Comparison of ENCODE assay signal across 9 cellular contexts in the genomic region with DNA sequence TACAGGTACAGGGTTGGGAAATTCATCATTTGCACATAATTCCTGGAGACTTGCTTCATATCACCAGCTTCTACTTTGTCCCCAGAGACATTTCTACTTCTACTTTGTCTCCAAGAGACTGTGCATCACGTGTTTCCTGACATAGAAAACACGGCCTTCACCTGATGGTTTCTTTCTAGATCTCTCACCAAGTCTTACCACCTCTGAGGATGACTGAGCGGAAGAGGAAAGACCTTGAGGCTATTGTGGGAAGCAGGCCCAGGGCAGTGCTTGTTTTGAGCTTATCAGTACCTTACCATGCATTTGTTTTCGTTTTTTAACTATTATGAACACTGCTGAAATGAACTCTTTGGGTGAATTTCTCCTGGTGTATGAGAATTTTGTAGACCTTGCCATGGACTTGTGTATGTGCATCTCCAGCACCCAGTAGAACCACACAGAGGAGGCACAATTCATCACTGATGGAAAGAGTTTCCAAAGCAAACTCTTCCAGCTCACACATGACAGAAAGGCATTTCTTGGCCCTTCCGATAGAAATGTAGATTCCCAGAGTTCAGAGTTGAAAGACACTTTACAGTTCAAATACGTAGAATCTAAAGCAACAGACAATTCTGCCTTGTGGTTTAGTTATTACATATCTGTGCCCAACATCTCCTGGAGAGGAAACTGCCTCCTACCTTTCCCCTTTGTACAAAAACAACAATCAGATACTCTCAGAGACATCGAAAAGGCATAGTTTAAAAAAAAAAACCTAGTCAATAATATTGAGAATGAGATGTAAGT.
A peak's percentile ranks its signal among the peaks of the same experiment; 100 is the strongest.
DNase-seq lines count a peak whose midpoint lies in the region; ATAC-seq, FAIRE-seq and TF ChIP-seq lines count a peak whose summit lies in the region.
"Had no signal": no experiment of that assay in that cellular context is flagged by ENCODE, and none has a peak within 500 bp of the region (broad histone marks: within the 10 kb centered on the region; RNA-seq: fewer than 3 reads in every experiment).

No MANE protein-coding gene starts in this region.

- no peak for FAIRE-seq in GM12878 (lab: Jason Lieb, UNC)

- TF ChIP-seq CTCF in GM12878 (IDR thresholded peaks at IDR 0.05 in 2 of 3, conservative IDR thresholded peaks at IDR 0.05 in 1 of 3; ENCODE audit: control insufficient read depth in 2 of 3, extremely low read depth in 1 of 3, insufficient read depth in 1 of 3, low read depth in 3 of 3, low read length in 3 of 3) (no peak), WTC11 (IDR thresholded peaks at IDR 0.05) (no peak)

- no peaks in the 10 kb centered on the region for H3K36me3 ChIP-seq in GM12878 (ENCODE audit: control insufficient read depth in 2 of 2, insufficient read depth in 2 of 2, low read length in 1 of 2)
- H3K36me3 ChIP-seq: thoracic aorta had no signal

- BruUV-seq in GM12878 (replicated peaks; lab: Mats Ljungman, UMichigan), result no TSS peak

- H3K27me3 ChIP-seq in GM12878 (replicated peaks in 1 of 2; ENCODE audit: control insufficient read depth in 2 of 2, insufficient read depth in 2 of 2, low read length in 1 of 2), result no peaks in the 10 kb centered on the region; a peak in 1 of 4 replicates

- POLR2A ChIA-PET in GM12878 (lab: Charles Lee) (no interaction called here), WTC11 (lab: Charles Lee) (no interaction called here)

- H3K4me3 Mint-ChIP-seq in T-helper 2 cell treated with Interferon-gamma antibody and Interleukin-4, amounts not matched to agents 5 μg/mL and 100 μg/mL, for 36 hours, result peak overlapping the region; percentile 76
- H3K4me3 Mint-ChIP-seq in WTC11, result no peak overlapping the region

- no peak for TF ChIP-seq RAD21 in GM12878 (IDR thresholded peaks at IDR 0.05; ENCODE audit: insufficient read depth, low read depth, low read length)

- H3K4me1 Mint-ChIP-seq in T-helper 2 cell treated with Interferon-gamma antibody and Interleukin-4, amounts not matched to agents 5 μg/mL and 100 μg/mL, for 36 hours (ENCODE audit: low read depth), result peaks cover 71% of the 10 kb centered on the region
- peaks cover 6% of the 10 kb centered on the region for H3K4me1 Mint-ChIP-seq in WTC11

- H3K9ac ChIP-seq in GM12878 (ENCODE audit: control insufficient read depth, insufficient read depth, low read length), result no peak overlapping the region

- H3K27me3 Mint-ChIP-seq in T-helper 2 cell treated with Interferon-gamma antibody and Interleukin-4, amounts not matched to agents 5 μg/mL and 100 μg/mL, for 36 hours (ENCODE audit: low read depth), result no peaks in the 10 kb centered on the region
- H3K27me3 Mint-ChIP-seq in WTC11 (ENCODE audit: low read depth), result no peaks in the 10 kb centered on the region; the same call in 1 of the 2 replicates

- H3K4me1 ChIP-seq in GM12878 (ENCODE audit: control insufficient read depth, insufficient read depth, low read length), result peaks cover 3% of the 10 kb centered on the region; the same call in 1 of the 2 replicates

- H3K79me2 ChIP-seq in GM12878 (ENCODE audit: control insufficient read depth, insufficient read depth, low read length), result no peaks in the 10 kb centered on the region

- H3K4me2 ChIP-seq in GM12878 (ENCODE audit: control insufficient read depth, insufficient read depth), result no peak overlapping the region

- intact Hi-C loops in GM12878 (cut with micrococcal nuclease; ENCODE audit: unreplicated experiment), result no loop called here

- peak overlapping the region; percentile 95 for H3K27ac Mint-ChIP-seq in T-helper 2 cell treated with Interferon-gamma antibody and Interleukin-4, amounts not matched to agents 5 μg/mL and 100 μg/mL, for 36 hours
- no peak overlapping the region for H3K27ac Mint-ChIP-seq in WTC11

- H3K36me3 Mint-ChIP-seq in T-helper 2 cell treated with Interferon-gamma antibody and Interleukin-4, amounts not matched to agents 5 μg/mL and 100 μg/mL, for 36 hours (ENCODE audit: low read depth), result peaks cover 42% of the 10 kb centered on the region
- no peaks in the 10 kb centered on the region for H3K36me3 Mint-ChIP-seq in WTC11

- no peak for TF ChIP-seq POLR2A in GM12878 (IDR thresholded peaks at IDR 0.05; ENCODE audit: low read depth, low read length)

- no peaks in the 10 kb centered on the region for H4K20me1 ChIP-seq in GM12878 (ENCODE audit: control insufficient read depth, insufficient read depth)

- SMC1A ChIA-PET in GM12878 (lab: Charles Lee; ENCODE audit: uncharacterized antibody, unreplicated experiment), result interaction anchor here (1.2 kb wide), 1 partner anchor 23 kb away, joined by 3 read pairs; no protein-coding TSS in a partner anchor

- H3K9me3 Mint-ChIP-seq in T-helper 2 cell treated with Interferon-gamma antibody and Interleukin-4, amounts not matched to agents 5 μg/mL and 100 μg/mL, for 36 hours, result peaks cover 43% of the 10 kb centered on the region
- H3K9me3 Mint-ChIP-seq in WTC11, result peaks cover 4% of the 10 kb centered on the region

- WGBS in GM12878 (ENCODE audit: insufficient coverage, insufficient replicate concordance, low lambda C conversion rate, missing lambda C conversion rate), result 33% methylated on average over 7 of the region's 7 CpGs

- CTCF ChIA-PET in GM12878 (lab: Yijun Ruan, JAX), result interaction anchor here (1.0 to 3.1 kb wide), 2 partner anchors 23 to 113 kb away, joined by 3 to 13 read pairs; no protein-coding TSS in a partner anchor
- CTCF ChIA-PET in WTC11 (lab: Charles Lee), result interaction anchor here (0.8 to 1.4 kb wide), 4 partner anchors 14 to 23 kb away, joined by 3 to 4 read pairs (median 3); no protein-coding TSS in a partner anchor

- in situ Hi-C loops in GM12878 (cut with MboI), result no loop called here

- no peak overlapping the region for H3K4me3 ChIP-seq in GM12878
- H3K4me3 ChIP-seq: thoracic aorta had no signal

- peak; percentile 55 for ATAC-seq in GM21576 (IDR thresholded peaks at IDR 0.05; ENCODE audit: unreplicated experiment)
- ATAC-seq in GM12878, result no peak
- ATAC-seq in WTC11, result no peak
- no peak for ATAC-seq in HG03095 (IDR thresholded peaks at IDR 0.05; ENCODE audit: unreplicated experiment)

- no peaks in the 10 kb centered on the region; the same call in 2 of the 3 replicates for H3K9me3 ChIP-seq in GM12878 (replicated peaks; ENCODE audit: control insufficient read depth, insufficient read depth, low read length)
- H3K9me3 ChIP-seq: thoracic aorta had no signal

- H3K27ac ChIP-seq in GM12878 (ENCODE audit: control insufficient read depth, insufficient read depth), result no peak overlapping the region
- H3K27ac ChIP-seq: thoracic aorta had no signal

- RAD21 ChIA-PET in GM12878 (lab: Charles Lee; ENCODE audit: unreplicated experiment), result interaction anchor here (0.7 to 1.4 kb wide), 2 partner anchors 432 to 683 kb away, joined by 3 read pairs; no protein-coding TSS in a partner anchor

- peak; percentile 79 for DNase-seq in T-helper 2 cell treated with Interferon-gamma antibody and Interleukin-4, amounts not matched to agents 5 μg/mL and 100 μg/mL, for 36 hours (ENCODE audit: low spot score)
- DNase-seq in GM12878 (ENCODE audit: low read depth, low spot score) (peak; percentile 23), WTC11 (ENCODE audit: low spot score) (no peak), DMS114 treated with DMSO at 0.1 percent for 48 hours (lab: John Stamatoyannopoulos, UW; ENCODE audit: unreplicated experiment) (no peak), C1 segment of cervical spinal cord (lab: John Stamatoyannopoulos, UW) (no peak)
- peak; percentile 54 for DNase-seq in stimulated activated naive CD4-positive, alpha-beta T cell treated with Interleukin-2 at 50 U/mL for 16 hours (lab: John Stamatoyannopoulos, UW)

- no peak for TF ChIP-seq EP300 in GM12878 (IDR thresholded peaks at IDR 0.05; ENCODE audit: borderline replicate concordance in 1 of 2, control insufficient read depth in 1 of 2, low read depth in 2 of 2, low read length in 2 of 2)

- no peak overlapping the region for H2AFZ ChIP-seq in GM12878 (ENCODE audit: control insufficient read depth, low read depth, low read length)

TF ChIP-seq in GM12878, 131 proteins besides CTCF, POLR2A, EP300 and RAD21:
- TF ChIP-seq RAD51 (IDR thresholded peaks at IDR 0.05) (no peak), HDGF (IDR thresholded peaks at IDR 0.05) (no peak), NBN (IDR thresholded peaks at IDR 0.05) (no peak), BCL11A (IDR thresholded peaks at IDR 0.05; ENCODE audit: low read depth, low read length) (no peak)
- TF ChIP-seq, protein P1, sequence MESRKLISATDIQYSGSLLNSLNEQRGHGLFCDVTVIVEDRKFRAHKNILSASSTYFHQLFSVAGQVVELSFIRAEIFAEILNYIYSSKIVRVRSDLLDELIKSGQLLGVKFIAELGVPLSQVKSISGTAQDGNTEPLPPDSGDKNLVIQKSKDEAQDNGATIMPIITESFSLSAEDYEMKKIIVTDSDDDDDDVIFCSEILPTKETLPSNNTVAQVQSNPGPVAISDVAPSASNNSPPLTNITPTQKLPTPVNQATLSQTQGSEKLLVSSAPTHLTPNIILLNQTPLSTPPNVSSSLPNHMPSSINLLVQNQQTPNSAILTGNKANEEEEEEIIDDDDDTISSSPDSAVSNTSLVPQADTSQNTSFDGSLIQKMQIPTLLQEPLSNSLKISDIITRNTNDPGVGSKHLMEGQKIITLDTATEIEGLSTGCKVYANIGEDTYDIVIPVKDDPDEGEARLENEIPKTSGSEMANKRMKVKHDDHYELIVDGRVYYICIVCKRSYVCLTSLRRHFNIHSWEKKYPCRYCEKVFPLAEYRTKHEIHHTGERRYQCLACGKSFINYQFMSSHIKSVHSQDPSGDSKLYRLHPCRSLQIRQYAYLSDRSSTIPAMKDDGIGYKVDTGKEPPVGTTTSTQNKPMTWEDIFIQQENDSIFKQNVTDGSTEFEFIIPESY (IDR thresholded peaks at IDR 0.05), result no peak
TF ChIP-seq in GM12878: peak in this region for 0.

TF ChIP-seq in WTC11, 78 proteins besides CTCF, POLR2A, EP300 and RAD21 (continues in another document):
- TF ChIP-seq ZNF396 (CRISPR knock-in tag; IDR thresholded peaks at IDR 0.05; ENCODE audit: borderline replicate concordance) (no peak), TP53 (CRISPR knock-in tag; IDR thresholded peaks at IDR 0.05) (no peak)

Comparison
In these comparisons a context has a peak if more than half of its experiments do, and no peak if none do; other contexts are left out.
1. DNase-seq: peak in T-helper 2 cell treated with Interferon-gamma antibody and Interleukin-4, amounts not matched to agents 5 μg/mL and 100 μg/mL, for 36 hours (single experiment), GM12878 (single experiment) and stimulated activated naive CD4-positive, alpha-beta T cell treated with Interleukin-2 at 50 U/mL for 16 hours (single experiment); none in WTC11 (single experiment), DMS114 treated with DMSO at 0.1 percent for 48 hours (single experiment) and C1 segment of cervical spinal cord (0 of 14).